Comparison of ENCODE assay signal across 1 cellular context in the genomic region with DNA sequence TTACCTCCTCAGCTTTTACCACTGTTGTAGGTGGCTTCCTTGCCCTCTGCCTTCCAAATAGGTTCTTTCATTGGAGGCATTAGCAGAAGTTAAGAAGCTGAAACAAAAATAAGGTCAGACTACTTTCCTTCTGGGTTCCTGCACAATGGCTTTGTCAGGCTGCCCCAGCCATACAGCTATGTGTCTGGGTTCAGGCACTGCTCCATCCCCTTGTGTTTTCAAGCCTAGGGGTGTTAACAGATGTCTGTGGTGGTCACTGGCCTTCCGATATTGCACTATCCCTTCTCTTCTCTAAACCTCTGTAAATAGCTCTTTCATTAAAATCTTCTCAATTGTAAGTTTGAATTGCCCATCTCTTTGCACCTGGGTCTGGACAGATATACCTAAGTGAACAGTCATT.
TF ChIP-seq lines count a peak whose summit lies in the region.

No MANE protein-coding gene starts in this region.

TF ChIP-seq in GM23338, 12 proteins besides CTCF, POLR2A, EP300 and RAD21 (continued from another document):
- TF ChIP-seq, protein P1, sequence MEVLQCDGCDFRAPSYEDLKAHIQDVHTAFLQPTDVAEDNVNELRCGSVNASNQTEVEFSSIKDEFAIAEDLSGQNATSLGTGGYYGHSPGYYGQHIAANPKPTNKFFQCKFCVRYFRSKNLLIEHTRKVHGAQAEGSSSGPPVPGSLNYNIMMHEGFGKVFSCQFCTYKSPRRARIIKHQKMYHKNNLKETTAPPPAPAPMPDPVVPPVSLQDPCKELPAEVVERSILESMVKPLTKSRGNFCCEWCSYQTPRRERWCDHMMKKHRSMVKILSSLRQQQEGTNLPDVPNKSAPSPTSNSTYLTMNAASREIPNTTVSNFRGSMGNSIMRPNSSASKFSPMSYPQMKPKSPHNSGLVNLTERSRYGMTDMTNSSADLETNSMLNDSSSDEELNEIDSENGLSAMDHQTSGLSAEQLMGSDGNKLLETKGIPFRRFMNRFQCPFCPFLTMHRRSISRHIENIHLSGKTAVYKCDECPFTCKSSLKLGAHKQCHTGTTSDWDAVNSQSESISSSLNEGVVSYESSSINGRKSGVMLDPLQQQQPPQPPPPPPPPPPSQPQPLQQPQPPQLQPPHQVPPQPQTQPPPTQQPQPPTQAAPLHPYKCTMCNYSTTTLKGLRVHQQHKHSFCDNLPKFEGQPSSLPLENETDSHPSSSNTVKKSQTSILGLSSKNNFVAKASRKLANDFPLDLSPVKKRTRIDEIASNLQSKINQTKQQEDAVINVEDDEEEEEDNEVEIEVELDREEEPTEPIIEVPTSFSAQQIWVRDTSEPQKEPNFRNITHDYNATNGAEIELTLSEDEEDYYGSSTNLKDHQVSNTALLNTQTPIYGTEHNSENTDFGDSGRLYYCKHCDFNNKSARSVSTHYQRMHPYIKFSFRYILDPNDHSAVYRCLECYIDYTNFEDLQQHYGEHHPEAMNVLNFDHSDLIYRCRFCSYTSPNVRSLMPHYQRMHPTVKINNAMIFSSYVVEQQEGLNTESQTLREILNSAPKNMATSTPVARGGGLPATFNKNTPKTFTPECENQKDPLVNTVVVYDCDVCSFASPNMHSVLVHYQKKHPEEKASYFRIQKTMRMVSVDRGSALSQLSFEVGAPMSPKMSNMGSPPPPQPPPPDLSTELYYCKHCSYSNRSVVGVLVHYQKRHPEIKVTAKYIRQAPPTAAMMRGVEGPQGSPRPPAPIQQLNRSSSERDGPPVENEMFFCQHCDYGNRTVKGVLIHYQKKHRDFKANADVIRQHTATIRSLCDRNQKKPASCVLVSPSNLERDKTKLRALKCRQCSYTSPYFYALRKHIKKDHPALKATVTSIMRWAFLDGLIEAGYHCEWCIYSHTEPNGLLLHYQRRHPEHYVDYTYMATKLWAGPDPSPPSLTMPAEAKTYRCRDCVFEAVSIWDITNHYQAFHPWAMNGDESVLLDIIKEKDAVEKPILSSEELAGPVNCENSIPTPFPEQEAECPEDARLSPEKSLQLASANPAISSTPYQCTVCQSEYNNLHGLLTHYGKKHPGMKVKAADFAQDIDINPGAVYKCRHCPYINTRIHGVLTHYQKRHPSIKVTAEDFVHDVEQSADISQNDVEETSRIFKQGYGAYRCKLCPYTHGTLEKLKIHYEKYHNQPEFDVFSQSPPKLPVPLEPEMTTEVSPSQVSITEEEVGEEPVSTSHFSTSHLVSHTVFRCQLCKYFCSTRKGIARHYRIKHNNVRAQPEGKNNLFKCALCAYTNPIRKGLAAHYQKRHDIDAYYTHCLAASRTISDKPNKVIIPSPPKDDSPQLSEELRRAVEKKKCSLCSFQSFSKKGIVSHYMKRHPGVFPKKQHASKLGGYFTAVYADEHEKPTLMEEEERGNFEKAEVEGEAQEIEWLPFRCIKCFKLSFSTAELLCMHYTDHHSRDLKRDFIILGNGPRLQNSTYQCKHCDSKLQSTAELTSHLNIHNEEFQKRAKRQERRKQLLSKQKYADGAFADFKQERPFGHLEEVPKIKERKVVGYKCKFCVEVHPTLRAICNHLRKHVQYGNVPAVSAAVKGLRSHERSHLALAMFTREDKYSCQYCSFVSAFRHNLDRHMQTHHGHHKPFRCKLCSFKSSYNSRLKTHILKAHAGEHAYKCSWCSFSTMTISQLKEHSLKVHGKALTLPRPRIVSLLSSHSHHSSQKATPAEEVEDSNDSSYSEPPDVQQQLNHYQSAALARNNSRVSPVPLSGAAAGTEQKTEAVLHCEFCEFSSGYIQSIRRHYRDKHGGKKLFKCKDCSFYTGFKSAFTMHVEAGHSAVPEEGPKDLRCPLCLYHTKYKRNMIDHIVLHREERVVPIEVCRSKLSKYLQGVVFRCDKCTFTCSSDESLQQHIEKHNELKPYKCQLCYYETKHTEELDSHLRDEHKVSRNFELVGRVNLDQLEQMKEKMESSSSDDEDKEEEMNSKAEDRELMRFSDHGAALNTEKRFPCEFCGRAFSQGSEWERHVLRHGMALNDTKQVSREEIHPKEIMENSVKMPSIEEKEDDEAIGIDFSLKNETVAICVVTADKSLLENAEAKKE (CRISPR knock-in tag; IDR thresholded peaks at IDR 0.05): no peak
- TF ChIP-seq, protein P2, sequence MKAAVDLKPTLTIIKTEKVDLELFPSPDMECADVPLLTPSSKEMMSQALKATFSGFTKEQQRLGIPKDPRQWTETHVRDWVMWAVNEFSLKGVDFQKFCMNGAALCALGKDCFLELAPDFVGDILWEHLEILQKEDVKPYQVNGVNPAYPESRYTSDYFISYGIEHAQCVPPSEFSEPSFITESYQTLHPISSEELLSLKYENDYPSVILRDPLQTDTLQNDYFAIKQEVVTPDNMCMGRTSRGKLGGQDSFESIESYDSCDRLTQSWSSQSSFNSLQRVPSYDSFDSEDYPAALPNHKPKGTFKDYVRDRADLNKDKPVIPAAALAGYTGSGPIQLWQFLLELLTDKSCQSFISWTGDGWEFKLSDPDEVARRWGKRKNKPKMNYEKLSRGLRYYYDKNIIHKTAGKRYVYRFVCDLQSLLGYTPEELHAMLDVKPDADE (IDR thresholded peaks at IDR 0.05): no peak
- TF ChIP-seq CREB1 (CRISPR knock-in tag; IDR thresholded peaks at IDR 0.05; ENCODE audit: low read depth): no peak
- no peak for TF ChIP-seq EZH2phosphoT487 (IDR thresholded peaks at IDR 0.05; ENCODE audit: unreplicated experiment)
- no peak for TF ChIP-seq EZH2 (IDR thresholded peaks at IDR 0.05; ENCODE audit: low read depth, unreplicated experiment)
- no peak for TF ChIP-seq NANOG (IDR thresholded peaks at IDR 0.05; ENCODE audit: borderline replicate concordance)
- no peak for TF ChIP-seq JUNB (IDR thresholded peaks at IDR 0.05; ENCODE audit: unreplicated experiment)
- TF ChIP-seq, protein P3, sequence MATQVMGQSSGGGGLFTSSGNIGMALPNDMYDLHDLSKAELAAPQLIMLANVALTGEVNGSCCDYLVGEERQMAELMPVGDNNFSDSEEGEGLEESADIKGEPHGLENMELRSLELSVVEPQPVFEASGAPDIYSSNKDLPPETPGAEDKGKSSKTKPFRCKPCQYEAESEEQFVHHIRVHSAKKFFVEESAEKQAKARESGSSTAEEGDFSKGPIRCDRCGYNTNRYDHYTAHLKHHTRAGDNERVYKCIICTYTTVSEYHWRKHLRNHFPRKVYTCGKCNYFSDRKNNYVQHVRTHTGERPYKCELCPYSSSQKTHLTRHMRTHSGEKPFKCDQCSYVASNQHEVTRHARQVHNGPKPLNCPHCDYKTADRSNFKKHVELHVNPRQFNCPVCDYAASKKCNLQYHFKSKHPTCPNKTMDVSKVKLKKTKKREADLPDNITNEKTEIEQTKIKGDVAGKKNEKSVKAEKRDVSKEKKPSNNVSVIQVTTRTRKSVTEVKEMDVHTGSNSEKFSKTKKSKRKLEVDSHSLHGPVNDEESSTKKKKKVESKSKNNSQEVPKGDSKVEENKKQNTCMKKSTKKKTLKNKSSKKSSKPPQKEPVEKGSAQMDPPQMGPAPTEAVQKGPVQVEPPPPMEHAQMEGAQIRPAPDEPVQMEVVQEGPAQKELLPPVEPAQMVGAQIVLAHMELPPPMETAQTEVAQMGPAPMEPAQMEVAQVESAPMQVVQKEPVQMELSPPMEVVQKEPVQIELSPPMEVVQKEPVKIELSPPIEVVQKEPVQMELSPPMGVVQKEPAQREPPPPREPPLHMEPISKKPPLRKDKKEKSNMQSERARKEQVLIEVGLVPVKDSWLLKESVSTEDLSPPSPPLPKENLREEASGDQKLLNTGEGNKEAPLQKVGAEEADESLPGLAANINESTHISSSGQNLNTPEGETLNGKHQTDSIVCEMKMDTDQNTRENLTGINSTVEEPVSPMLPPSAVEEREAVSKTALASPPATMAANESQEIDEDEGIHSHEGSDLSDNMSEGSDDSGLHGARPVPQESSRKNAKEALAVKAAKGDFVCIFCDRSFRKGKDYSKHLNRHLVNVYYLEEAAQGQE (IDR thresholded peaks at IDR 0.05; ENCODE audit: unreplicated experiment): no peak
- TF ChIP-seq POLR2AphosphoS5 (IDR thresholded peaks at IDR 0.05; ENCODE audit: low read depth): no peak
- no peak for TF ChIP-seq STAT1 (IDR thresholded peaks at IDR 0.05; ENCODE audit: unreplicated experiment)
TF ChIP-seq in GM23338: peak in this region for 0.
